Comparison of ENCODE assay signal across 8 cellular contexts in genomic region chr7:35037526-35038339, GRCh38. TPM values are rescaled to one million over a fixed set of nuclear protein-coding genes. Genes with fewer than 3 reads are reported as not detected.
A peak's percentile ranks its signal among the peaks of the same experiment; 100 is the strongest.
DNase-seq lines count a peak whose midpoint lies in the region; ATAC-seq lines count a peak whose summit lies in the region.

No MANE protein-coding gene starts in this region.

- ATAC-seq in GM19035 (IDR thresholded peaks at IDR 0.05; ENCODE audit: unreplicated experiment): peak; percentile 81
- ATAC-seq in HG03342 (IDR thresholded peaks at IDR 0.05; ENCODE audit: unreplicated experiment): peak; percentile 83

- DNase-seq in AML-193 (lab: John Stamatoyannopoulos, UW) (peak; percentile 70 to 78), NCI-H345 treated with DMSO at 0.1 percent for 48 hours (lab: John Stamatoyannopoulos, UW; ENCODE audit: unreplicated experiment) (peak; percentile 86), cerebellum (ENCODE audit: low spot score) (peak; percentile 95), kidney tubule cell (ENCODE audit: low spot score) (peak; percentile 96)
- DNase-seq in activated CD4-positive, CD25-positive, alpha-beta regulatory T cell treated with anti-CD3 and anti-CD28 coated beads, Interleukin-2, amount 50 U/mL, for 72 hours: peak; percentile 84
- peak; percentile 78 to 84 for DNase-seq in stimulated activated CD4-positive, alpha-beta T cell treated with anti-CD3 and anti-CD28 coated beads, Interleukin-1b, Interleukin-23, amount 100 ng/mL, for 1 hour (ENCODE audit: low read depth in 2 of 2)

RNA-seq across cellular contexts. Expression of gene DPY19L1, which starts 0.4 kb away (rescaled TPM):
- total RNA-seq in cerebellum: 59.2 TPM

Comparison
In these comparisons a context has a peak if more than half of its experiments do, and no peak if none do; other contexts are left out.
1. Peak in every context shown above with its lines: DNase-seq and ATAC-seq.